Comparison of ENCODE assay signal across 34 cellular contexts in genomic region chr20:622161-622560, GRCh38. TPM values are rescaled to one million over a fixed set of nuclear protein-coding genes. Genes with fewer than 3 reads are reported as not detected.
"Had no signal": no experiment of that assay in that cellular context is flagged by ENCODE, and none has a peak within 500 bp of the region (broad histone marks: within the 10 kb centered on the region; RNA-seq: fewer than 3 reads in every experiment).

No MANE protein-coding gene starts in this region.

- H3K4me3 ChIP-seq: ascending aorta, breast epithelium, cardiac muscle cell, colonic mucosa, esophagus muscularis mucosa, gastrocnemius medialis, heart left ventricle had no signal

- H3K27me3 ChIP-seq: ascending aorta, cardiac muscle cell, colonic mucosa, heart left ventricle had no signal

- H3K4me3 Mint-ChIP-seq: activated B cell treated with CpG ODN at 0.5 μM for 24 hours; activated CD8-positive, alpha-beta T cell treated with anti-CD3 and anti-CD28 coated beads for 36 hours; activated naive CD4-positive, alpha-beta T cell treated with anti-CD3 and anti-CD28 coated beads for 36 hours; activated naive CD8-positive, alpha-beta T cell treated with anti-CD3 and anti-CD28 coated beads, Interleukin-2, amount 10 ng/mL, durations not matched to agents 7 days and 5 days; activated T-cell treated with anti-CD3 and anti-CD28 coated beads, Interleukin-2, amount 50 U/mL, for 4 hours; activated T-helper 17 cell treated with anti-CD3 and anti-CD28 coated beads, Interleukin-2, amount 50 U/mL, for 72 hours; brain; T-cell; T-helper 1 cell treated with Interleukin-12 subunit alpha and Interleukin-12 subunit beta and Interleukin-4 antibody, amounts not matched to agents 30 μg/mL and 1 μg/mL, for 36 hours had no signal

- H3K36me3 Mint-ChIP-seq: activated naive CD8-positive, alpha-beta T cell treated with anti-CD3 and anti-CD28 coated beads, Interleukin-2, amount 10 ng/mL, durations not matched to agents 7 days and 5 days; brain had no signal

- H3K36me3 ChIP-seq: ascending aorta, breast epithelium, cardiac muscle cell, colonic mucosa, esophagus muscularis mucosa, gastrocnemius medialis, heart left ventricle, WERI-Rb-1 had no signal

- ATAC-seq: activated CD4-positive, CD25-positive, alpha-beta regulatory T cell treated with anti-CD3 and anti-CD28 coated beads, Interleukin-2, amount 50 U/mL, for 24 hours; activated CD8-positive, alpha-beta T cell treated with anti-CD3 and anti-CD28 coated beads for 36 hours; activated naive CD4-positive, alpha-beta T cell treated with anti-CD3 and anti-CD28 coated beads, Interleukin-2, amount 50 U/mL, for 72 hours; activated T-cell treated with anti-CD3 and anti-CD28 coated beads, Interleukin-2, amount 50 U/mL, for 4 hours; activated T-helper 17 cell treated with anti-CD3 and anti-CD28 coated beads, Interleukin-2, amount 50 U/mL, for 72 hours; foreskin keratinocyte; gastrocnemius medialis; heart left ventricle; T-cell had no signal

- H3K4me1 Mint-ChIP-seq: activated B cell treated with CpG ODN at 0.5 μM for 24 hours; activated naive CD8-positive, alpha-beta T cell treated with anti-CD3 and anti-CD28 coated beads, Interleukin-2, amount 10 ng/mL, durations not matched to agents 7 days and 5 days; activated T-helper 17 cell treated with anti-CD3 and anti-CD28 coated beads, Interleukin-2, amount 50 U/mL, for 72 hours; brain; T-cell had no signal

- H3K9me3 ChIP-seq: ascending aorta, colonic mucosa, gastrocnemius medialis had no signal

- H3K27ac ChIP-seq: ascending aorta, breast epithelium, cardiac muscle cell, colonic mucosa, esophagus muscularis mucosa, foreskin keratinocyte, gastrocnemius medialis, heart left ventricle, WERI-Rb-1 had no signal

- H3K27ac Mint-ChIP-seq: activated B cell treated with CpG ODN at 0.5 μM for 24 hours; activated CD8-positive, alpha-beta T cell treated with anti-CD3 and anti-CD28 coated beads for 36 hours; activated naive CD4-positive, alpha-beta T cell treated with anti-CD3 and anti-CD28 coated beads for 36 hours; activated naive CD4-positive, alpha-beta T cell treated with anti-CD3 and anti-CD28 coated beads, Interleukin-2, amount 50 U/mL, for 72 hours; activated naive CD8-positive, alpha-beta T cell treated with anti-CD3 and anti-CD28 coated beads, Interleukin-2, amount 10 ng/mL, durations not matched to agents 7 days and 5 days; activated T-helper 17 cell treated with anti-CD3 and anti-CD28 coated beads, Interleukin-2, amount 50 U/mL, for 72 hours; brain; T-cell; T-helper 1 cell treated with Interleukin-12 subunit alpha and Interleukin-12 subunit beta and Interleukin-4 antibody, amounts not matched to agents 30 μg/mL and 1 μg/mL, for 36 hours had no signal

- DNase-seq: activated B cell treated with CpG ODN at 0.5 μM for 24 hours; activated CD4-positive, alpha-beta T cell treated with anti-CD3 and anti-CD28 coated beads for 48 hours; activated CD4-positive, alpha-beta T cell treated with anti-CD3 and anti-CD28 coated beads, Interleukin-2, amount 50 U/mL, for 1 hour; activated CD4-positive, alpha-beta T cell treated with anti-CD3 and anti-CD28 coated beads, Interleukin-2, amount 50 U/mL, for 48 hours; activated CD8-positive, alpha-beta memory T cell treated with anti-CD3 and anti-CD28 coated beads for 24 hours; activated CD8-positive, alpha-beta T cell treated with anti-CD3 and anti-CD28 coated beads for 36 hours; activated effector memory CD4-positive, alpha-beta T cell treated with Interleukin-2 at 50 U/mL for 16 hours; activated gamma-delta T cell treated with Interleukin-2 at 50 U/mL for 16 hours; activated naive CD4-positive, alpha-beta T cell treated with anti-CD3 and anti-CD28 coated beads for 36 hours; activated naive CD8-positive, alpha-beta T cell treated with anti-CD3 and anti-CD28 coated beads, Interleukin-2, amount 10 ng/mL, durations not matched to agents 7 days and 5 days; activated T-cell treated with anti-CD3 and anti-CD28 coated beads, Interleukin-2, amount 50 U/mL, for 4 hours; central memory CD4-positive, alpha-beta T cell; cerebellar nuclear complex; colonic mucosa; effector CD8-positive, alpha-beta T cell; erythroblast; foreskin keratinocyte; gastrocnemius medialis; glutamatergic neuron; heart left ventricle; T-cell; T1000; WERI-Rb-1 had no signal

- H3K4me1 ChIP-seq: ascending aorta, breast epithelium, colonic mucosa, esophagus muscularis mucosa, foreskin keratinocyte, gastrocnemius medialis had no signal

RNA-seq across cellular contexts. Expression of gene TCF15, which starts 12.1 kb away (rescaled TPM):
- total RNA-seq: activated B cell treated with CpG ODN at 0.5 μM for 24 hours; activated naive CD4-positive, alpha-beta T cell treated with anti-CD3 and anti-CD28 coated beads for 36 hours; activated naive CD8-positive, alpha-beta T cell treated with anti-CD3 and anti-CD28 coated beads, Interleukin-2, amount 10 ng/mL, durations not matched to agents 7 days and 5 days; activated T-helper 17 cell treated with anti-CD3 and anti-CD28 coated beads, Interleukin-2, amount 50 U/mL, for 72 hours; foreskin keratinocyte; T-cell; T-helper 2 cell treated with Interferon-gamma antibody and Interleukin-4, amounts not matched to agents 100 ng/mL and 5 ng/mL, for 36 hours had no signal

RNA-seq across cellular contexts. Expression of gene SCRT2, which starts 53.4 kb away (rescaled TPM):
- total RNA-seq: activated B cell treated with CpG ODN at 0.5 μM for 24 hours; activated CD8-positive, alpha-beta T cell treated with anti-CD3 and anti-CD28 coated beads for 36 hours; activated naive CD4-positive, alpha-beta T cell treated with anti-CD3 and anti-CD28 coated beads for 36 hours; activated naive CD4-positive, alpha-beta T cell treated with anti-CD3 and anti-CD28 coated beads, Interleukin-2, amount 50 U/mL, for 72 hours; activated naive CD8-positive, alpha-beta T cell treated with anti-CD3 and anti-CD28 coated beads, Interleukin-2, amount 10 ng/mL, durations not matched to agents 7 days and 5 days; activated T-cell treated with anti-CD3 and anti-CD28 coated beads, Interleukin-2, amount 50 U/mL, for 4 hours; activated T-helper 17 cell treated with anti-CD3 and anti-CD28 coated beads, Interleukin-2, amount 50 U/mL, for 72 hours; ascending aorta; breast epithelium; cardiac muscle cell; colonic mucosa; dermis microvascular lymphatic vessel endothelial cell; esophagus muscularis mucosa; foreskin keratinocyte; gastrocnemius medialis; heart left ventricle; T-cell; T-helper 2 cell treated with Interferon-gamma antibody and Interleukin-4, amounts not matched to agents 100 ng/mL and 5 ng/mL, for 36 hours had no signal
- polyA plus RNA-seq: cardiac muscle cell, foreskin keratinocyte, heart left ventricle had no signal
